ENCODE assay signal across 8 cellular contexts in the genomic region with DNA sequence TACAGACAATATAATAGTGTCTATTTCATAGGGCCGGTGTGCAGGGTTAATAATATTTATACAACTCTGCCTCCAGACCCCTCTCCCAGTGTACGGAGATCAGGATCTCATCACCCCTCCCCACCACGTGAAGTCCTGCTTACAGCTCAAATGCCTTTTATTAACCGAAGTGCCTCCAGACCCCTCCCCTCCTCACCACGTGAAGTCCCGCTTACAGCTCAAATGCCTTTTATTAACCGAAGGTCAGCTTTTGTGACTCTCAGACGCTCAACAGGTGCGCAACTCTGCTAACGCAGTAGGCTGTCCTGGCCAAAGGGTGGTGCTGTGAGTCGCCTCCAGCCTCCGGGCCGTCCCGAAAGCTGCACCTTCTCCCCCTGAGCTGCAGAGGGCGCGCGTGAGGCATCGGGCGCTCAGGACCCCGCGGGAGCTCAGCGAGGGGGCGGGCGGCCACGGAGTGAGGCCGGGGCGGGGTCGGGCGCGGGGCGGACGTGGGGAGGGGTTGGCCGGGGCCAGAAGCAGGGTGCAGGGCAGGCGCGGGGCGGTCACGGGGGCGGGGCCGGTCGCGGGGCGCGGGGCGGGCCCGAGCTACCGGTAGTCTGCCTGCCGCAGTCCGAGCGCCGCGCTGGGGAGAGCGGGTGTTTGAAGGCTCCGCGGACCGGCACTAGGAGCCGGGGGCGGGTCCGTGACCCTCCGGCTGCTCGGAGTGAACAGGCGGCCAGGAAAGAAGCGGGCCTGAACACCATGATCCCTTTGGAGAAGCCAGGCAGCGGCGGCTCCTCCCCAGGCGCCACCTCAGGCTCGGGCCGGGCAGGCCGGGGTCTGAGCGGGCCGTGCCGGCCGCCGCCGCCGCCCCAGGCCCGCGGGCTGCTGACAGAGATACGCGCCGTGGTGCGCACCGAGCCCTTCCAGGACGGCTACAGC. TPM values are rescaled to one million over a fixed set of nuclear protein-coding genes. Genes with fewer than 3 reads are reported as not detected.
DNase-seq lines count a peak whose midpoint lies in the region; ATAC-seq and TF ChIP-seq lines count a peak whose summit lies in the region.

TSS of gene STK17A (plus strand) at position 606 of the 921 bp plus-strand sequence. CDS start at position 742, 136 bp downstream.

- H3K27ac ChIP-seq in CD4-positive, CD25-positive, alpha-beta regulatory T cell (ENCODE audit: insufficient read depth, low read length, poor library complexity, severe bottlenecking) = peak within 1 kb of the TSS; percentile 95
- H3K27ac ChIP-seq in ectodermal cell (ENCODE audit: insufficient read depth, low read depth, low read length, poor library complexity, severe bottlenecking) = peak within 1 kb of the TSS; percentile 3
- H3K27ac ChIP-seq in lower lobe of right lung = peak within 1 kb of the TSS; percentile 94

- WGBS in ectodermal cell, 2 experiments = 2% methylated on average over 83 of the region's 83 CpGs

- H3K4me3 ChIP-seq in CD4-positive, CD25-positive, alpha-beta regulatory T cell (ENCODE audit: low read depth, low read length) = peak within 1 kb of the TSS; percentile 95
- H3K4me3 ChIP-seq in ectodermal cell (ENCODE audit: insufficient read depth, low read depth, low read length) (peak within 1 kb of the TSS; percentile 53), lower lobe of right lung (peak within 1 kb of the TSS; percentile 93)

- DNase-seq in CD4-positive, CD25-positive, alpha-beta regulatory T cell = peak; percentile 89 to 97 (median 95)
- DNase-seq in NCI-H82 (lab: John Stamatoyannopoulos, UW) (peak; percentile 95), lower lobe of right lung (peak; percentile 95)
- peak; percentile 96 for DNase-seq in activated CD4-positive, alpha-beta memory T cell treated with anti-CD3 and anti-CD28 coated beads, Interleukin-2, amount 10 ng/mL, durations not matched to agents 7 days and 5 days
- DNase-seq in stimulated activated CD4-positive, alpha-beta T cell treated with anti-CD3 and anti-CD28 coated beads, TNF-alpha, amount 100 ng/mL, for 4 hours (ENCODE audit: low read depth in 3 of 3) = peak; percentile 88 to 93 (median 91)

- CTCF ChIA-PET in activated CD4-positive, alpha-beta memory T cell treated with anti-CD3 and anti-CD28 coated beads, Interleukin-2, amount 10 ng/mL, durations not matched to agents 7 days and 5 days (lab: Charles Lee) = interaction anchor here (0.6 to 11.5 kb wide), 84 partner anchors 8 to 654 kb away, joined by 3 to 452 read pairs (median 5); partner anchors contain the start of genes BLVRA, COA1, MRPL32 and MRPS24

- ATAC-seq in CD4-positive, CD25-positive, alpha-beta regulatory T cell (ENCODE audit: low read depth in 2 of 2) = peak; percentile 82 to 86
- ATAC-seq in GM19395 (IDR thresholded peaks at IDR 0.05; ENCODE audit: unreplicated experiment) = peak; percentile 62
- ATAC-seq in HG03565 (IDR thresholded peaks at IDR 0.05; ENCODE audit: unreplicated experiment) = peak; percentile 50
- ATAC-seq in lower lobe of right lung = peak; percentile 95 to 99

- H3K27me3 ChIP-seq in CD4-positive, CD25-positive, alpha-beta regulatory T cell (ENCODE audit: control insufficient read depth, insufficient read depth, low read length) = peaks cover 10% of the 10 kb centered on the region
- peaks cover 17% of the 10 kb centered on the region for H3K27me3 ChIP-seq in ectodermal cell (ENCODE audit: control insufficient read depth, insufficient read depth, low read length, poor library complexity, severe bottlenecking)
- no peaks in the 10 kb centered on the region for H3K27me3 ChIP-seq in lower lobe of right lung (ENCODE audit: low read depth)

- no peaks in the 10 kb centered on the region for H3K36me3 Mint-ChIP-seq in CD4-positive, CD25-positive, alpha-beta regulatory T cell
- H3K36me3 Mint-ChIP-seq in activated CD4-positive, alpha-beta memory T cell treated with anti-CD3 and anti-CD28 coated beads, Interleukin-2, amount 10 ng/mL, durations not matched to agents 7 days and 5 days (ENCODE audit: low read depth) = peaks cover 31% of the 10 kb centered on the region

- H3K4me1 ChIP-seq in CD4-positive, CD25-positive, alpha-beta regulatory T cell (ENCODE audit: control insufficient read depth, insufficient read depth, low read length, poor library complexity, severe bottlenecking) = peaks cover 37% of the 10 kb centered on the region
- H3K4me1 ChIP-seq in ectodermal cell (ENCODE audit: control insufficient read depth, insufficient read depth, low read length) (peaks cover 3% of the 10 kb centered on the region), lower lobe of right lung (peaks cover 20% of the 10 kb centered on the region)

- H3K4me1 Mint-ChIP-seq in CD4-positive, CD25-positive, alpha-beta regulatory T cell = peaks cover 15 to 28% (median 22%) of the 10 kb centered on the region in 4 donors
- H3K4me1 Mint-ChIP-seq in activated CD4-positive, alpha-beta memory T cell treated with anti-CD3 and anti-CD28 coated beads, Interleukin-2, amount 10 ng/mL, durations not matched to agents 7 days and 5 days = peaks cover 31% of the 10 kb centered on the region

- H3K27ac Mint-ChIP-seq in CD4-positive, CD25-positive, alpha-beta regulatory T cell = peak within 1 kb of the TSS; percentile 96 to 99 (median 98)
- H3K27ac Mint-ChIP-seq in activated CD4-positive, alpha-beta memory T cell treated with anti-CD3 and anti-CD28 coated beads, Interleukin-2, amount 10 ng/mL, durations not matched to agents 7 days and 5 days = peak within 1 kb of the TSS; percentile 100

- H3K27me3 Mint-ChIP-seq in CD4-positive, CD25-positive, alpha-beta regulatory T cell = peaks cover 15% of the 10 kb centered on the region
- H3K27me3 Mint-ChIP-seq in activated CD4-positive, alpha-beta memory T cell treated with anti-CD3 and anti-CD28 coated beads, Interleukin-2, amount 10 ng/mL, durations not matched to agents 7 days and 5 days = peaks cover 19% of the 10 kb centered on the region

- H3K4me3 Mint-ChIP-seq in CD4-positive, CD25-positive, alpha-beta regulatory T cell = peak within 1 kb of the TSS; percentile 92 to 99 (median 97)
- peak within 1 kb of the TSS; percentile 100 for H3K4me3 Mint-ChIP-seq in activated CD4-positive, alpha-beta memory T cell treated with anti-CD3 and anti-CD28 coated beads, Interleukin-2, amount 10 ng/mL, durations not matched to agents 7 days and 5 days

- peak; percentile 95 for TF ChIP-seq CTCF in lower lobe of right lung (IDR thresholded peaks at IDR 0.05)

- intact Hi-C loops in lower lobe of right lung (cut with DNase I) = loop anchor here (5.0 kb wide), 1 partner anchor 120 kb away; no protein-coding TSS in a partner anchor

- H3K9me3 Mint-ChIP-seq in CD4-positive, CD25-positive, alpha-beta regulatory T cell = no peaks in the 10 kb centered on the region
- no peaks in the 10 kb centered on the region for H3K9me3 Mint-ChIP-seq in activated CD4-positive, alpha-beta memory T cell treated with anti-CD3 and anti-CD28 coated beads, Interleukin-2, amount 10 ng/mL, durations not matched to agents 7 days and 5 days

- no peaks in the 10 kb centered on the region for H3K9me3 ChIP-seq in CD4-positive, CD25-positive, alpha-beta regulatory T cell (ENCODE audit: control insufficient read depth in 2 of 2, low read length in 2 of 2)
- no peaks in the 10 kb centered on the region for H3K9me3 ChIP-seq in ectodermal cell (ENCODE audit: control insufficient read depth, low read length)
- H3K9me3 ChIP-seq in lower lobe of right lung = no peaks in the 10 kb centered on the region

- POLR2A ChIA-PET in activated CD4-positive, alpha-beta memory T cell treated with anti-CD3 and anti-CD28 coated beads, Interleukin-2, amount 10 ng/mL, durations not matched to agents 7 days and 5 days (lab: Charles Lee) = interaction anchor here (0.5 to 11.0 kb wide), 47 partner anchors 8 to 651 kb away, joined by 3 to 304 read pairs (median 5); partner anchors contain the start of genes BLVRA, COA1, DBNL and MRPL32

- no peaks in the 10 kb centered on the region for H3K36me3 ChIP-seq in CD4-positive, CD25-positive, alpha-beta regulatory T cell (ENCODE audit: control insufficient read depth, insufficient read depth, low read length)
- H3K36me3 ChIP-seq in ectodermal cell (ENCODE audit: control insufficient read depth, insufficient read depth, low read length) (no peaks in the 10 kb centered on the region), lower lobe of right lung (no peaks in the 10 kb centered on the region)

RNA-seq across cellular contexts. Expression of gene STK17A, which starts in this region (rescaled TPM):
- total RNA-seq in CD4-positive, CD25-positive, alpha-beta regulatory T cell = 126 TPM
- 100 to 1,000 TPM; 104 to 139 (median 108) TPM for polyA plus RNA-seq in CD4-positive, CD25-positive, alpha-beta regulatory T cell
- total RNA-seq in activated CD4-positive, alpha-beta memory T cell treated with anti-CD3 and anti-CD28 coated beads, Interleukin-2, amount 10 ng/mL, durations not matched to agents 7 days and 5 days = 10 to 100 TPM; 89.5 to 90.3 TPM
- polyA plus RNA-seq in ectodermal cell (2013, experiment 1 of 4) = 8.2 TPM
- polyA plus RNA-seq in ectodermal cell (2013, experiment 2 of 4) = 7.2 TPM
- polyA plus RNA-seq in ectodermal cell (2013, experiment 3 of 4) = 5.5 TPM
- 6.7 TPM for polyA plus RNA-seq in ectodermal cell (2013, experiment 4 of 4)
- 27.1 TPM for total RNA-seq in lower lobe of right lung

Comparison
In these comparisons a context has a peak if more than half of its experiments do, and no peak if none do; other contexts are left out.
1. Peak in every context shown above with its lines: DNase-seq, ATAC-seq, H3K4me3 ChIP-seq and H3K27ac ChIP-seq.
2. H3K27ac ChIP-seq: peak in every context shown above with its lines; median percentile 95 in CD4-positive, CD25-positive, alpha-beta regulatory T cell; 94 in lower lobe of right lung; 3 in ectodermal cell.